11 cellular contexts compared by ENCODE assay signal in genomic region chr2:54386993-54387590, GRCh38.
DNase-seq lines count a peak whose midpoint lies in the region; ATAC-seq, FAIRE-seq and TF ChIP-seq lines count a peak whose summit lies in the region.
"Had no signal": no experiment of that assay in that cellular context is flagged by ENCODE, and none has a peak within 500 bp of the region (broad histone marks: within the 10 kb centered on the region; RNA-seq: fewer than 3 reads in every experiment).

No MANE protein-coding gene starts in this region.

- no peaks in the 10 kb centered on the region for H3K9me3 Mint-ChIP-seq in mesothelial cell of epicardium
- H3K9me3 Mint-ChIP-seq: brain had no signal

- peaks cover 18% of the 10 kb centered on the region for H3K4me1 Mint-ChIP-seq in mesothelial cell of epicardium

- no peak overlapping the region for H3K4me3 Mint-ChIP-seq in mesothelial cell of epicardium
- H3K4me3 Mint-ChIP-seq: brain, neural crest cell had no signal

- FAIRE-seq in GM19239 (lab: Jason Lieb, UNC): no peak

- no peaks in the 10 kb centered on the region for H3K9me3 ChIP-seq in vagina

- no peak for DNase-seq in dorsolateral prefrontal cortex
- DNase-seq in mesothelial cell of epicardium (ENCODE audit: low spot score in 2 of 2, unreplicated experiment in 2 of 2): no peak
- DNase-seq in vagina (ENCODE audit: extremely low spot score in 2 of 2): no peak
- no peak for DNase-seq in effector CD4-positive, alpha-beta T cell
- no peak for DNase-seq in substantia nigra (lab: John Stamatoyannopoulos, UW)
- no peak for DNase-seq in GM19239 (ENCODE audit: insufficient read length, low spot score)
- DNase-seq: Kasumi-1 had no signal

- no peaks in the 10 kb centered on the region for H3K36me3 Mint-ChIP-seq in mesothelial cell of epicardium
- H3K36me3 Mint-ChIP-seq: brain had no signal

- no peaks in the 10 kb centered on the region for H3K36me3 ChIP-seq in vagina

- H3K4me3 ChIP-seq in dorsolateral prefrontal cortex: no peak overlapping the region
- H3K4me3 ChIP-seq in vagina: no peak overlapping the region
- H3K4me3 ChIP-seq: SK-N-MC had no signal

- intact Hi-C loops in dorsolateral prefrontal cortex (cut with DNase I) (loop anchor here in 1 of 2 donors (10.0 kb wide), 1 partner anchor 68 kb away; the partner anchor contains the start of gene SPTBN1), vagina (cut with DNase I) (no loop called here)

- H3K27ac ChIP-seq in dorsolateral prefrontal cortex (peak overlapping the region in 49 of 59 donors; percentile 2 to 98 (median 66)), vagina (peak overlapping the region; percentile 20), substantia nigra (ENCODE audit: low read depth, low read length, poor library complexity, severe bottlenecking) (no peak overlapping the region)
- H3K27ac ChIP-seq: SK-N-MC had no signal

- H3K27me3 ChIP-seq in dorsolateral prefrontal cortex (no peaks in the 10 kb centered on the region), vagina (no peaks in the 10 kb centered on the region)

- H3K4me1 ChIP-seq in vagina: peaks cover 10% of the 10 kb centered on the region

- TF ChIP-seq CTCF in dorsolateral prefrontal cortex (IDR thresholded peaks at IDR 0.05 in 54 of 56, conservative IDR thresholded peaks at IDR 0.05 in 2 of 56; ENCODE audit: low read depth in 1 of 56, partially characterized antibody in 56 of 56) (peak in 15 of 56 donors; percentile 7 to 39 (median 19)), mesothelial cell of epicardium (IDR thresholded peaks at IDR 0.05; ENCODE audit: unreplicated experiment) (peak; percentile 25), vagina (IDR thresholded peaks at IDR 0.05) (peak in 1 of 3 experiments; percentile 14)

- peak overlapping the region; percentile 67 for H3K27ac Mint-ChIP-seq in mesothelial cell of epicardium

- ATAC-seq in HG02938 (IDR thresholded peaks at IDR 0.05; ENCODE audit: unreplicated experiment): peak; percentile 68

- TF ChIP-seq POLR2A in vagina (IDR thresholded peaks at IDR 0.05): no peak

- no peaks in the 10 kb centered on the region for H3K27me3 Mint-ChIP-seq in mesothelial cell of epicardium (ENCODE audit: low read depth)
- H3K27me3 Mint-ChIP-seq: brain had no signal
